Comparison of ENCODE assay signal across 10 cellular contexts in the genomic region with DNA sequence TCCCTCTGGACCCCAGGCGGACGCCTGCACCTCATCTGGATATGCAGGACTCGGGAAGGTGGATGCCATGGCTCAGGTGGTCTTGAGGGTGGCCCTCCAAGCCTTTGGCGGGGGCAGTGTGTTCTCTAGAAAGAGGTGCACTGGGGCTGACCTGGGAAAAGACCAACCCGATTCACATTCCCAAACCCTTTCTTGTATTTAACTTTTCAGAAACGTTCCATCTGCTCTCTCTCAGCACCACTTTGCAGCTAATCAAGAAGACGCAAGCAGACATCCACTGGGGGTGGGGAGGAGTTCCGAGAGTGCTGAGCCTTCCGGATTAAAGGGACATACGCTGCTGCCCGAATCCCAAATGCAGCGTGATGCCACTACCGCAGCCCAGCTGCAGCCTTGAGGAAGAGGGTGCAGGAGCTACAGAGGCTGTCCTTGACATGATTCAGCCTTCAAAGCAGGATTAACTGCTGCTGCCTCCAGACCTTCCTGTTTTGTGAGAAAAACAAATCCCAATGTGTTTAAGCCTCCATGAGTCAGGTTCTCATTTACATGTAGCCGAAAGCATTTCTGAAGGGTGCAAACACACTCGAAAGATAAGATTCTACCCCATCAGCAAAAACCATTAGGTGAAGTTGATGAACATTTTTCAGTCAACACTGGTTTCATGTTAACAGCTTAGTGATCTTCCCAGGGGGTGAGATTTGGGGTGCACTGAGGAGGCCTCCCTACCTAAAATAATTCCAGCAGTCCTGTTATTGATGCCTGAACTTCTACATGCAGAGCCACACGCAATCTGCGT. TPM values are rescaled to one million over a fixed set of nuclear protein-coding genes. Genes with fewer than 3 reads are reported as not detected.
DNase-seq lines count a peak whose midpoint lies in the region; ATAC-seq and TF ChIP-seq lines count a peak whose summit lies in the region.
"Had no signal": no experiment of that assay in that cellular context is flagged by ENCODE, and none has a peak within 500 bp of the region (broad histone marks: within the 10 kb centered on the region; RNA-seq: fewer than 3 reads in every experiment).

No MANE protein-coding gene starts in this region.

- peak; percentile 50 for ATAC-seq in lung (ENCODE audit: insufficient read depth, low FRiP score)
- ATAC-seq in stimulated activated memory B cell treated with anti-CD40 and anti-IgM and Interleukin-4, amounts not matched to agents 10 μg/mL and 1 μg/mL and 100 μg/mL, for 72 hours = no peak
- no peak for ATAC-seq in GM21717 (IDR thresholded peaks at IDR 0.05; ENCODE audit: unreplicated experiment)

- no peak overlapping the region for H3K27ac Mint-ChIP-seq in stimulated activated memory B cell treated with anti-CD40 and anti-IgM and Interleukin-4, amounts not matched to agents 10 μg/mL and 1 μg/mL and 100 μg/mL, for 72 hours
- H3K27ac Mint-ChIP-seq: activated CD4-positive, alpha-beta T cell treated with anti-CD3 and anti-CD28 coated beads, Interleukin-2, amount 10 ng/mL, durations not matched to agents 7 days and 5 days had no signal

- in situ Hi-C loops in KBM-7 (cut with MboI; ENCODE audit: low pct_unique_long_range_greater_than_20kb, low sequenced_read_pairs) = no loop called here

- no peaks in the 10 kb centered on the region for H3K27me3 ChIP-seq in lung (ENCODE audit: control insufficient read depth, insufficient read depth)

- no peak overlapping the region for H3K4me3 Mint-ChIP-seq in stimulated activated memory B cell treated with anti-CD40 and anti-IgM and Interleukin-4, amounts not matched to agents 10 μg/mL and 1 μg/mL and 100 μg/mL, for 72 hours
- H3K4me3 Mint-ChIP-seq: activated CD4-positive, alpha-beta T cell treated with anti-CD3 and anti-CD28 coated beads, Interleukin-2, amount 10 ng/mL, durations not matched to agents 7 days and 5 days had no signal

- peaks cover 22% of the 10 kb centered on the region for H3K4me1 Mint-ChIP-seq in stimulated activated memory B cell treated with anti-CD40 and anti-IgM and Interleukin-4, amounts not matched to agents 10 μg/mL and 1 μg/mL and 100 μg/mL, for 72 hours

- no peaks in the 10 kb centered on the region for H3K9me3 ChIP-seq in lung (ENCODE audit: control insufficient read depth in 2 of 2, insufficient read depth in 1 of 2, low read length in 1 of 2)

- H3K27ac ChIP-seq in lung (ENCODE audit: low read depth in 1 of 2, low read length in 1 of 2) = no peak overlapping the region

- H3K4me1 ChIP-seq in lung (ENCODE audit: control insufficient read depth in 2 of 2, insufficient read depth in 2 of 2, low read length in 2 of 2) = peaks cover 0 to 7% of the 10 kb centered on the region in 2 donors

- H3K36me3 ChIP-seq in lung (ENCODE audit: control insufficient read depth in 2 of 2, insufficient read depth in 2 of 2, low read length in 2 of 2) = no peaks in the 10 kb centered on the region

- TF ChIP-seq CTCF in AG10803 (conservative IDR thresholded peaks at IDR 0.05; ENCODE audit: low read length) = no peak
- TF ChIP-seq CTCF in choroid plexus epithelial cell (conservative IDR thresholded peaks at IDR 0.05; ENCODE audit: low read depth, low read length) = no peak
- TF ChIP-seq CTCF in lung (IDR thresholded peaks at IDR 0.05; ENCODE audit: control extremely low read depth, extremely low read depth) = no peak

- H3K9me3 Mint-ChIP-seq in stimulated activated memory B cell treated with anti-CD40 and anti-IgM and Interleukin-4, amounts not matched to agents 10 μg/mL and 1 μg/mL and 100 μg/mL, for 72 hours = no peaks in the 10 kb centered on the region
- H3K9me3 Mint-ChIP-seq: activated CD4-positive, alpha-beta T cell treated with anti-CD3 and anti-CD28 coated beads, Interleukin-2, amount 10 ng/mL, durations not matched to agents 7 days and 5 days had no signal

- 36 to 39% methylated on average over 17 of the region's 17 CpGs for WGBS in lung, 2 donors

- peaks cover 56% of the 10 kb centered on the region for H3K27me3 Mint-ChIP-seq in stimulated activated memory B cell treated with anti-CD40 and anti-IgM and Interleukin-4, amounts not matched to agents 10 μg/mL and 1 μg/mL and 100 μg/mL, for 72 hours
- H3K27me3 Mint-ChIP-seq: activated CD4-positive, alpha-beta T cell treated with anti-CD3 and anti-CD28 coated beads, Interleukin-2, amount 10 ng/mL, durations not matched to agents 7 days and 5 days had no signal

- H3K36me3 Mint-ChIP-seq in stimulated activated memory B cell treated with anti-CD40 and anti-IgM and Interleukin-4, amounts not matched to agents 10 μg/mL and 1 μg/mL and 100 μg/mL, for 72 hours = no peaks in the 10 kb centered on the region

- peak overlapping the region; percentile 26 for H3K4me3 ChIP-seq in AG10803 (ENCODE audit: low read length)
- peak overlapping the region; percentile 45 for H3K4me3 ChIP-seq in choroid plexus epithelial cell (ENCODE audit: low read depth, low read length)
- H3K4me3 ChIP-seq in lung = no peak overlapping the region

- DNase-seq in AG10803 (ENCODE audit: low read depth) (peak; percentile 41), KBM-7 (peak; percentile 72), choroid plexus epithelial cell (ENCODE audit: low read depth) (peak; percentile 41), lung (ENCODE audit: low spot score) (no peak), NCI-H2107 treated with DMSO at 0.1 percent for 48 hours (lab: John Stamatoyannopoulos, UW; ENCODE audit: unreplicated experiment) (no peak), NK-92 (lab: John Stamatoyannopoulos, UW; ENCODE audit: unreplicated experiment) (no peak)
- DNase-seq: activated CD4-positive, alpha-beta T cell treated with anti-CD3 and anti-CD28 coated beads, Interleukin-2, amount 10 ng/mL, durations not matched to agents 7 days and 5 days; NCI-H510A treated with DMSO at 0.1 percent for 48 hours had no signal

RNA-seq across cellular contexts. Expression of a gene that starts 40.0 kb away (rescaled TPM):
- 100 to 1,000 TPM in 1 of 2 donors, 10 to 100 TPM in 1; 84.5 to 103 TPM for total RNA-seq in lung
- 10 to 100 TPM; 65.5 to 76.7 TPM for polyA plus RNA-seq in lung

Comparison
In these comparisons a context has a peak if more than half of its experiments do, and no peak if none do; other contexts are left out.
1. DNase-seq: peak in AG10803 (single experiment), KBM-7 (single experiment) and choroid plexus epithelial cell (single experiment); none in lung (single experiment), NCI-H2107 treated with DMSO at 0.1 percent for 48 hours (single experiment) and NK-92 (single experiment).